9 cellular contexts compared by ENCODE assay signal in the genomic region with DNA sequence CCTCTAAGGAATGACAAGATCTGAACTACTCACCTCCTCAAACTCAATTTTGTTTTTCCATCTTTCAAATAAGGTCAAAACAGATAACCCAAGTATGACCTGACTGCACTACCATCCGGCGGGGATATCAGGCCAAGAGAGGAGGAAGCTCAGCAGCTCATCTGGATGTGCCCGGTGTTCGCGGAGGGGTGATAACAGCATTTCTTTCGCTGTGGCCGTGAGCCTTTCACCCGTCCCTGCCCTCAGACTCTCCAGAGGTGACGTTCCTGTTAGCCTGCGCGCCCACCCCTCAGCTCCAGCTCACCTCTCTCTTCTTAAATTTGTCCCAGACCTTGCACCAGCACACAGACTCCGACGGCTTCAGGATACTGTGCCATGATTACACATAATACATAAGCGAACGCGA. TPM values are rescaled to one million over a fixed set of nuclear protein-coding genes. Genes with fewer than 3 reads are reported as not detected.
A peak's percentile ranks its signal among the peaks of the same experiment; 100 is the strongest.
DNase-seq lines count a peak whose midpoint lies in the region; ATAC-seq, FAIRE-seq and TF ChIP-seq lines count a peak whose summit lies in the region.
"Had no signal": no experiment of that assay in that cellular context is flagged by ENCODE, and none has a peak within 500 bp of the region (broad histone marks: within the 10 kb centered on the region; RNA-seq: fewer than 3 reads in every experiment).

No MANE protein-coding gene starts in this region.

- peak overlapping the region; percentile 99 for H3K9ac ChIP-seq in mucosa of stomach (ENCODE audit: low read length)

- H3K4me3 ChIP-seq in mucosa of stomach (ENCODE audit: low read length) (peak overlapping the region; percentile 85), thymus (ENCODE audit: low read length) (peak overlapping the region; percentile 99)

- H3K27me3 ChIP-seq in mucosa of stomach (ENCODE audit: control insufficient read depth, insufficient read depth, low read length) (no peaks in the 10 kb centered on the region), thymus (ENCODE audit: control insufficient read depth, insufficient read depth) (no peaks in the 10 kb centered on the region)

- H3K27ac ChIP-seq in VCaP (peak overlapping the region; percentile 98), thymus (ENCODE audit: low read depth) (peak overlapping the region; percentile 96)

- 1% methylated on average over 16 of the region's 16 CpGs for WGBS in thymus

- H3K4me1 ChIP-seq in mucosa of stomach (ENCODE audit: control insufficient read depth, insufficient read depth, low read length) = peaks cover 4% of the 10 kb centered on the region
- peaks cover 3% of the 10 kb centered on the region for H3K4me1 ChIP-seq in thymus (ENCODE audit: control insufficient read depth, insufficient read depth, low read length)

- FAIRE-seq in GM12892 (lab: Jason Lieb, UNC) = no peak
- FAIRE-seq: TTC549 had no signal

- ATAC-seq in GM19463 (IDR thresholded peaks at IDR 0.05; ENCODE audit: unreplicated experiment) (peak; percentile 3), HG03520 (IDR thresholded peaks at IDR 0.05; ENCODE audit: unreplicated experiment) (peak; percentile 14)

- TF ChIP-seq CTCF in VCaP (conservative IDR thresholded peaks at IDR 0.05) = no peak

- DNase-seq in COLO668 (lab: John Stamatoyannopoulos, UW; ENCODE audit: unreplicated experiment) = peak; percentile 15
- peak; percentile 24 for DNase-seq in effector CD4-positive, alpha-beta T cell
- no peak for DNase-seq in GM12892 (ENCODE audit: insufficient read length)

- H3K36me3 ChIP-seq in mucosa of stomach (ENCODE audit: control insufficient read depth, insufficient read depth, low read length) = no peaks in the 10 kb centered on the region
- no peaks in the 10 kb centered on the region for H3K36me3 ChIP-seq in thymus (ENCODE audit: control insufficient read depth, insufficient read depth)

- no peaks in the 10 kb centered on the region for H3K9me3 ChIP-seq in mucosa of stomach (ENCODE audit: control insufficient read depth, low read length)
- no peaks in the 10 kb centered on the region for H3K9me3 ChIP-seq in thymus (ENCODE audit: control insufficient read depth)

- no peak for TF ChIP-seq POLR2A in GM12892 (IDR thresholded peaks at IDR 0.05; ENCODE audit: low read depth, low read length)

RNA-seq across cellular contexts. Expression of a gene that starts 0.5 kb away (rescaled TPM):
- polyA plus RNA-seq in thymus = 7.6 TPM
- 12.9 TPM for polyA plus RNA-seq in GM12892 (2012; ENCODE audit: missing spikeins)
